ENCODE assay signal across 20 cellular contexts in genomic region chr16:87177627-87178026, GRCh38.
A peak's percentile ranks its signal among the peaks of the same experiment; 100 is the strongest.
DNase-seq lines count a peak whose midpoint lies in the region; ATAC-seq lines count a peak whose summit lies in the region.
"Had no signal": no experiment of that assay in that cellular context is flagged by ENCODE, and none has a peak within 500 bp of the region (broad histone marks: within the 10 kb centered on the region; RNA-seq: fewer than 3 reads in every experiment).

No MANE protein-coding gene starts in this region.

- H3K27me3 ChIP-seq in SJSA1 (replicated peaks): no peaks in the 10 kb centered on the region
- peaks cover 9% of the 10 kb centered on the region for H3K27me3 ChIP-seq in iPS-18a (ENCODE audit: control insufficient read depth, insufficient read depth, low read length)
- no peaks in the 10 kb centered on the region for H3K27me3 ChIP-seq in neuron (ENCODE audit: insufficient read depth, low read length)
- H3K27me3 ChIP-seq: BLaER1 treated with 17β-estradiol and CSF1 and Interleukin-3, amounts not matched to agents 10 nM and 100 nM; colonic mucosa; tibial artery had no signal

- H3K4me3 ChIP-seq in SJSA1 (no peak overlapping the region), iPS-18a (ENCODE audit: low read length) (peak overlapping the region; percentile 42), neuron (ENCODE audit: low read length) (peak overlapping the region; percentile 0)
- H3K4me3 ChIP-seq: BLaER1 treated with 17β-estradiol and CSF1 and Interleukin-3, amounts not matched to agents 10 nM and 100 nM; colonic mucosa had no signal

- peak overlapping the region; percentile 38 for H2AFZ ChIP-seq in neuron (ENCODE audit: low read depth, low read length)

- H3K9ac ChIP-seq in iPS-18a (ENCODE audit: low read length): no peak overlapping the region
- H3K9ac ChIP-seq: BLaER1 treated with 17β-estradiol and CSF1 and Interleukin-3, amounts not matched to agents 10 nM and 100 nM had no signal

- DNase-seq in SJSA1 (ENCODE audit: low read depth in 1 of 2, low spot score in 2 of 2) (no peak), iPS-NIHi11 (ENCODE audit: low spot score) (no peak)
- DNase-seq: activated CD4-positive, alpha-beta T cell treated with anti-CD3 and anti-CD28 coated beads for 36 hours; activated CD8-positive, alpha-beta T cell treated with anti-CD3 and anti-CD28 coated beads for 36 hours; activated effector memory CD4-positive, alpha-beta T cell treated with anti-CD3 and anti-CD28 coated beads, Interleukin-2, amount 50 U/mL, for 16 hours; activated T-cell treated with anti-CD3 and anti-CD28 coated beads for 4 hours; colonic mucosa; effector CD4-positive, alpha-beta T cell; NCI-H1694; stimulated activated CD4-positive, alpha-beta T cell treated with anti-CD3 and anti-CD28 coated beads, Interleukin-12 subunit alpha, Interleukin-12 subunit beta, amount 100 ng/mL, for 4 hours; stimulated activated CD4-positive, alpha-beta T cell treated with anti-CD3 and anti-CD28 coated beads, Interleukin-2, amount 100 ng/mL, for 48 hours; stimulated activated naive CD8-positive, alpha-beta T cell treated with anti-CD3 and anti-CD28 coated beads, Interleukin-15, amount 100 ng/mL, for 72 hours; T-helper 9 cell; tibial artery had no signal

- peak overlapping the region; percentile 71; the same call in 1 of the 2 replicates for H3K27ac ChIP-seq in SJSA1
- no peak overlapping the region for H3K27ac ChIP-seq in iPS-18a (ENCODE audit: low read length)
- H3K27ac ChIP-seq: BLaER1 treated with 17β-estradiol and CSF1 and Interleukin-3, amounts not matched to agents 10 nM and 100 nM; colonic mucosa had no signal

- no peak for ATAC-seq in HG02852 (IDR thresholded peaks at IDR 0.05; ENCODE audit: unreplicated experiment)
- no peak for ATAC-seq in GM18520 (IDR thresholded peaks at IDR 0.05; ENCODE audit: unreplicated experiment)
- ATAC-seq in GM21717 (IDR thresholded peaks at IDR 0.05; ENCODE audit: unreplicated experiment): no peak
- ATAC-seq: activated CD4-positive, alpha-beta T cell treated with anti-CD3 and anti-CD28 coated beads for 36 hours; activated CD8-positive, alpha-beta T cell treated with anti-CD3 and anti-CD28 coated beads for 36 hours; stimulated activated naive CD8-positive, alpha-beta T cell treated with anti-CD3 and anti-CD28 coated beads, Interleukin-15, amount 100 ng/mL, for 72 hours had no signal

- H3K9me3 ChIP-seq in SJSA1 (replicated peaks): no peaks in the 10 kb centered on the region
- no peaks in the 10 kb centered on the region for H3K9me3 ChIP-seq in iPS-18a (ENCODE audit: control insufficient read depth, low read depth, low read length)
- H3K9me3 ChIP-seq in neuron (ENCODE audit: low read length): no peaks in the 10 kb centered on the region
- H3K9me3 ChIP-seq: BLaER1 treated with 17β-estradiol and CSF1 and Interleukin-3, amounts not matched to agents 10 nM and 100 nM; colonic mucosa; tibial artery had no signal

- H3K4me1 ChIP-seq in SJSA1 (replicated peaks) (peaks cover 51% of the 10 kb centered on the region), iPS-18a (ENCODE audit: control insufficient read depth, low read depth, low read length) (peaks cover 7% of the 10 kb centered on the region), neuron (ENCODE audit: insufficient read depth, low read length) (peaks cover 19% of the 10 kb centered on the region)
- H3K4me1 ChIP-seq: colonic mucosa had no signal

- H3K36me3 ChIP-seq in SJSA1 (no peaks in the 10 kb centered on the region), iPS-18a (ENCODE audit: control insufficient read depth, low read depth, low read length) (no peaks in the 10 kb centered on the region), neuron (ENCODE audit: insufficient read depth, low read length) (no peaks in the 10 kb centered on the region)
- H3K36me3 ChIP-seq: BLaER1 treated with 17β-estradiol and CSF1 and Interleukin-3, amounts not matched to agents 10 nM and 100 nM; colonic mucosa; tibial artery had no signal
